1 cellular context compared by ENCODE assay signal in genomic region chr4:94595013-94595412, GRCh38.
TF ChIP-seq lines count a peak whose summit lies in the region.

No MANE protein-coding gene starts in this region.

TF ChIP-seq in HEK293, 187 proteins besides CTCF, POLR2A, EP300 and RAD21 (continued from another document):
- TF ChIP-seq ZIC2 (tag by site-specific recombination; IDR thresholded peaks at IDR 0.05), result no peak
